In the genomic region with DNA sequence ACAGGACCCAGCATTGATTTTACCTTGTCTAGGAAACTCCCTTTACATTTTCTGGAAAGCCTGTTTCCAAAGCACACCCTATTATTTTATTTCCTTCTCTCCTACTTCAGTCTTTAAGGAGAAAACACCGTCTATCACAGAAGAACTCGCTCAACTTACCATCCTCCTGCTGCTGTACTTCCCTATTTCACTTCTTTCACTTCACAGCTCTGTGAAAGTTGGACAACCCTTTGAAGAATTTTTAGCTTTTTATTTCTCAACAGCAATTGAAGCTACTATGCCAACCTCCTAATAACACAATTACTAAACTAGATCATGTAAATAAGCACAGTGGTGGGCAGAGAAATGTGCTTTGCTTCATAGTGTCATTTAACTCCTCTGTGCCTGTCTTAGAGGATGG, we compare ENCODE assay signal across 23 cellular contexts.
A peak's percentile ranks its signal among the peaks of the same experiment; 100 is the strongest.
DNase-seq lines count a peak whose midpoint lies in the region; ATAC-seq and TF ChIP-seq lines count a peak whose summit lies in the region.
"Had no signal": no experiment of that assay in that cellular context is flagged by ENCODE, and none has a peak within 500 bp of the region (broad histone marks: within the 10 kb centered on the region; RNA-seq: fewer than 3 reads in every experiment).

No MANE protein-coding gene starts in this region.

- peaks cover 2% of the 10 kb centered on the region for H3K27me3 Mint-ChIP-seq in memory B cell
- no peaks in the 10 kb centered on the region for H3K27me3 Mint-ChIP-seq in endodermal cell (ENCODE audit: insufficient read depth)
- H3K27me3 Mint-ChIP-seq: CD4-positive, CD25-positive, alpha-beta regulatory T cell had no signal

- no peaks in the 10 kb centered on the region for H3K36me3 ChIP-seq in endodermal cell (ENCODE audit: control insufficient read depth, insufficient read depth, low read length)

- ATAC-seq in GM19351 (IDR thresholded peaks at IDR 0.05; ENCODE audit: unreplicated experiment) (peak; percentile 42), memory B cell (ENCODE audit: low read depth) (peak; percentile 47), HG03571 (IDR thresholded peaks at IDR 0.05; ENCODE audit: unreplicated experiment) (no peak)
- ATAC-seq: SK-N-SH treated with all-trans-retinoic acid at 6 μM for 48 hours had no signal

- 85 to 89% methylated on average over 2 of the region's 2 CpGs for WGBS in endodermal cell (ENCODE audit: insufficient coverage in 1 of 2, insufficient read length in 1 of 2), 2 experiments

- no peaks in the 10 kb centered on the region for H3K27me3 ChIP-seq in endodermal cell (ENCODE audit: control insufficient read depth, insufficient read depth, low read length, poor library complexity, severe bottlenecking)

- H3K9me3 Mint-ChIP-seq in memory B cell = no peaks in the 10 kb centered on the region
- H3K9me3 Mint-ChIP-seq in endodermal cell = no peaks in the 10 kb centered on the region
- H3K9me3 Mint-ChIP-seq: T-helper 1 cell treated with Interleukin-12 subunit alpha and Interleukin-12 subunit beta and Interleukin-4 antibody, amounts not matched to agents 30 μg/mL and 1 μg/mL, for 36 hours had no signal

- H3K4me3 Mint-ChIP-seq in memory B cell (no peak overlapping the region), endodermal cell (no peak overlapping the region)
- H3K4me3 Mint-ChIP-seq: CD4-positive, CD25-positive, alpha-beta regulatory T cell; T-helper 1 cell treated with Interleukin-12 subunit alpha and Interleukin-12 subunit beta and Interleukin-4 antibody, amounts not matched to agents 30 μg/mL and 1 μg/mL, for 36 hours had no signal

- H3K4me1 Mint-ChIP-seq in memory B cell = peaks cover 3% of the 10 kb centered on the region
- H3K4me1 Mint-ChIP-seq in endodermal cell = no peaks in the 10 kb centered on the region
- H3K4me1 Mint-ChIP-seq: CD4-positive, CD25-positive, alpha-beta regulatory T cell had no signal

- DNase-seq in NOMO-1 (lab: John Stamatoyannopoulos, UW; ENCODE audit: unreplicated experiment in 2 of 2) (peak; percentile 9 to 71), SIG-M5 treated with dmso at 0.1 percent for 504 hours (lab: John Stamatoyannopoulos, UW; ENCODE audit: unreplicated experiment) (peak; percentile 88), memory B cell (ENCODE audit: low spot score in 2 of 2) (no peak), KG1 (lab: John Stamatoyannopoulos, UW) (no peak), endodermal cell (no peak), kidney tubule cell (ENCODE audit: low spot score) (no peak)
- DNase-seq: ACHN; CD4-positive, CD25-positive, alpha-beta regulatory T cell; COR-L47; DMS 273 treated with DMSO at 0.1 percent for 48 hours; DND-41; IMR-90; MM.1S; NCI-H1694 treated with DMSO at 0.1 percent for 48 hours; NCI-H2107; NCI-H2227 treated with DMSO at 0.1 percent for 48 hours; NCI-H510A treated with DMSO at 0.1 percent for 48 hours; NCI-H774; SHP77 had no signal

- H3K36me3 Mint-ChIP-seq in memory B cell = no peaks in the 10 kb centered on the region
- H3K36me3 Mint-ChIP-seq in endodermal cell (ENCODE audit: low read depth) = no peaks in the 10 kb centered on the region
- H3K36me3 Mint-ChIP-seq: CD4-positive, CD25-positive, alpha-beta regulatory T cell had no signal

- no peak overlapping the region for H3K9ac ChIP-seq in endodermal cell (ENCODE audit: extremely low read depth, low read length, poor library complexity, severe bottlenecking)

- no peak for TF ChIP-seq CTCF in endodermal cell (conservative IDR thresholded peaks at IDR 0.05)

- H3K4me1 ChIP-seq in endodermal cell (ENCODE audit: control insufficient read depth, insufficient read depth, low read length) = no peaks in the 10 kb centered on the region

- no peak overlapping the region for H3K27ac ChIP-seq in endodermal cell (ENCODE audit: low read depth, low read length)

- no peaks in the 10 kb centered on the region for H3K9me3 ChIP-seq in endodermal cell (ENCODE audit: control insufficient read depth, low read length)

- H3K27ac Mint-ChIP-seq in memory B cell (no peak overlapping the region), endodermal cell (no peak overlapping the region)
- H3K27ac Mint-ChIP-seq: CD4-positive, CD25-positive, alpha-beta regulatory T cell; T-helper 1 cell treated with Interleukin-12 subunit alpha and Interleukin-12 subunit beta and Interleukin-4 antibody, amounts not matched to agents 30 μg/mL and 1 μg/mL, for 36 hours had no signal

- no peak overlapping the region for H3K4me3 ChIP-seq in endodermal cell (ENCODE audit: low read length)

Comparison
In these comparisons a context has a peak if more than half of its experiments do, and no peak if none do; other contexts are left out.
1. DNase-seq: peak in NOMO-1 (2 of 2) and SIG-M5 treated with dmso at 0.1 percent for 504 hours (single experiment); none in memory B cell (0 of 2), KG1 (single experiment), endodermal cell (single experiment) and kidney tubule cell (single experiment).